ENCODE assay signal across 26 cellular contexts in genomic region chr2:5467506-5467905, GRCh38.
"Had no signal": no experiment of that assay in that cellular context is flagged by ENCODE, and none has a peak within 500 bp of the region (broad histone marks: within the 10 kb centered on the region; RNA-seq: fewer than 3 reads in every experiment).

No MANE protein-coding gene starts in this region.

- H3K9me3 ChIP-seq: colonic mucosa, esophagus squamous epithelium, gastroesophageal sphincter had no signal

- H3K27me3 ChIP-seq: colonic mucosa, esophagus squamous epithelium, gastroesophageal sphincter had no signal

- H3K27me3 Mint-ChIP-seq: activated CD8-positive, alpha-beta T cell treated with anti-CD3 and anti-CD28 coated beads for 36 hours; activated naive CD8-positive, alpha-beta T cell; activated T-helper 17 cell treated with anti-CD3 and anti-CD28 coated beads, Interleukin-2, amount 50 U/mL, for 72 hours; T-helper 17 cell had no signal

- H3K27ac ChIP-seq: colonic mucosa, epithelial cell of prostate, esophagus squamous epithelium, gastroesophageal sphincter, WERI-Rb-1 had no signal

- H3K4me3 Mint-ChIP-seq: activated B cell treated with CpG ODN at 0.5 μM for 24 hours; activated CD8-positive, alpha-beta T cell treated with anti-CD3 and anti-CD28 coated beads for 36 hours; activated naive CD8-positive, alpha-beta T cell; activated T-cell treated with anti-CD3 and anti-CD28 coated beads, Interleukin-2, amount 50 U/mL, for 4 hours; activated T-helper 17 cell treated with anti-CD3 and anti-CD28 coated beads, Interleukin-2, amount 50 U/mL, for 72 hours; T-helper 17 cell; T-helper 2 cell treated with Interferon-gamma antibody and Interleukin-4, amounts not matched to agents 5 μg/mL and 100 μg/mL, for 36 hours had no signal

- H3K4me3 ChIP-seq: colonic mucosa, esophagus squamous epithelium, gastroesophageal sphincter had no signal

- H3K4me1 ChIP-seq: colonic mucosa, esophagus squamous epithelium, gastroesophageal sphincter had no signal

- DNase-seq: activated B cell treated with CpG ODN at 0.5 μM for 24 hours; activated CD8-positive, alpha-beta memory T cell treated with anti-CD3 and anti-CD28 coated beads for 24 hours; activated CD8-positive, alpha-beta T cell treated with anti-CD3 and anti-CD28 coated beads for 36 hours; activated effector memory CD4-positive, alpha-beta T cell treated with Interleukin-2 at 50 U/mL for 16 hours; activated gamma-delta T cell treated with Interleukin-2 at 50 U/mL for 16 hours; activated naive CD4-positive, alpha-beta T cell treated with anti-CD3 and anti-CD28 coated beads, Interleukin-2, amount 50 U/mL, for 16 hours; activated naive CD4-positive, alpha-beta T cell treated with Interleukin-2 at 50 U/mL for 16 hours; activated T-cell treated with anti-CD3 and anti-CD28 coated beads, Interleukin-2, amount 50 U/mL, for 4 hours; amniotic stem cell; anterior cingulate cortex; central memory CD4-positive, alpha-beta T cell; cerebellar nuclear complex; colonic mucosa; effector CD8-positive, alpha-beta T cell; esophagus squamous epithelium; foreskin melanocyte; SW 1271; T-helper 1 cell; T-helper 17 cell; T1000; WERI-Rb-1 had no signal

- H3K27ac Mint-ChIP-seq: activated B cell treated with CpG ODN at 0.5 μM for 24 hours; activated CD8-positive, alpha-beta T cell treated with anti-CD3 and anti-CD28 coated beads for 36 hours; activated naive CD8-positive, alpha-beta T cell; activated T-helper 17 cell treated with anti-CD3 and anti-CD28 coated beads, Interleukin-2, amount 50 U/mL, for 72 hours; T-helper 17 cell; T-helper 2 cell treated with Interferon-gamma antibody and Interleukin-4, amounts not matched to agents 5 μg/mL and 100 μg/mL, for 36 hours had no signal

- H3K4me1 Mint-ChIP-seq: activated B cell treated with CpG ODN at 0.5 μM for 24 hours; activated T-helper 17 cell treated with anti-CD3 and anti-CD28 coated beads, Interleukin-2, amount 50 U/mL, for 72 hours; T-helper 17 cell had no signal

- H3K36me3 ChIP-seq: colonic mucosa, esophagus squamous epithelium, gastroesophageal sphincter, WERI-Rb-1 had no signal

- H3K36me3 Mint-ChIP-seq: activated naive CD8-positive, alpha-beta T cell had no signal

- H3K9me3 Mint-ChIP-seq: activated B cell treated with CpG ODN at 0.5 μM for 24 hours; activated CD8-positive, alpha-beta T cell treated with anti-CD3 and anti-CD28 coated beads for 36 hours; activated T-cell treated with anti-CD3 and anti-CD28 coated beads, Interleukin-2, amount 50 U/mL, for 4 hours; T-helper 2 cell treated with Interferon-gamma antibody and Interleukin-4, amounts not matched to agents 5 μg/mL and 100 μg/mL, for 36 hours had no signal
